16 cellular contexts compared by ENCODE assay signal in the genomic region with DNA sequence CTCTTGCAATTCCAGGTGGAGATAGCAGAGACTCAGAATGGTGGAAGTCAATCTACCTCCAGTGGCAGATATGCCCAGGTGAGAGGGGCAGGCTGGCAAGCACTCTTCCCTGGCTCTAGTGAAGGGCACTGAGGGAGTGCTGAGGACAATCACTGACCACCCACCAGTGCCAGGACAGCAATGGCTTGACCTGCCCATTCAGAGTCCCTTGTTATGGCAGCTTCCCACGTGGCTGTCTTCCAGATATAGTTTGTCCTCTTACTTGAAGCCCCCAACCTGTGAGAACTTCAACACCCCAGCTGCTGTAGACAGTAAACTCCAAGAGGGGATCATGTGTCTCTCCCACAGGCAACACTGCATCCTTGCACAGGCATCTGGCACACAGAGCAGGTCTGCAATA.
DNase-seq lines count a peak whose midpoint lies in the region; ATAC-seq and TF ChIP-seq lines count a peak whose summit lies in the region.
"Had no signal": no experiment of that assay in that cellular context is flagged by ENCODE, and none has a peak within 500 bp of the region (broad histone marks: within the 10 kb centered on the region; RNA-seq: fewer than 3 reads in every experiment).

No MANE protein-coding gene starts in this region.

- intact Hi-C loops in right cardiac atrium (cut with DNase I) = loop anchor here in 1 of 4 donors (10.0 kb wide), 1 partner anchor 101 kb away; the partner anchor contains the start of gene LHFPL2
- intact Hi-C loops in testis (cut with DNase I; ENCODE audit: low total_unique reads) = loop anchor here (10.0 kb wide), 1 partner anchor 91 kb away; no protein-coding TSS in a partner anchor

- H3K27me3 Mint-ChIP-seq in nephron (ENCODE audit: low read depth) (no peaks in the 10 kb centered on the region), T-cell (peaks cover 0 to 3% of the 10 kb centered on the region in 2 donors)

- H3K9me3 Mint-ChIP-seq in nephron (no peaks in the 10 kb centered on the region), T-cell (no peaks in the 10 kb centered on the region)
- H3K9me3 Mint-ChIP-seq: HFFc6 had no signal

- H3K27ac ChIP-seq in right atrium auricular region (peak overlapping the region; percentile 5 to 71), right cardiac atrium (ENCODE audit: low read length) (no peak overlapping the region), brain microvascular endothelial cell (peak overlapping the region; percentile 94), testis (no peak overlapping the region)
- H3K27ac ChIP-seq: C4-2B had no signal

- POLR2A ChIA-PET in T-cell (lab: Charles Lee) = no interaction called here

- TF ChIP-seq POLR2A in testis (IDR thresholded peaks at IDR 0.05) = no peak

- peak overlapping the region in 1 of 3 experiments; percentile 40 for H3K4me3 Mint-ChIP-seq in nephron
- no peak overlapping the region for H3K4me3 Mint-ChIP-seq in T-cell

- in situ Hi-C loops in brain microvascular endothelial cell (cut with HindIII; ENCODE audit: low pct_ligation_motif_present, low sequenced_read_pairs) = loop anchor here (25.0 kb wide), 1 partner anchor 93 kb away; the partner anchor contains the start of gene LHFPL2

- H3K4me3 ChIP-seq in right atrium auricular region (no peak overlapping the region), right cardiac atrium (ENCODE audit: low read length) (no peak overlapping the region), brain microvascular endothelial cell (ENCODE audit: low read depth, low read length) (no peak overlapping the region), testis (no peak overlapping the region)

- H3K4me1 Mint-ChIP-seq in nephron (peaks cover 84% of the 10 kb centered on the region), T-cell (no peaks in the 10 kb centered on the region)

- no peak for TF ChIP-seq CTCF in right atrium auricular region (IDR thresholded peaks at IDR 0.05)
- no peak for TF ChIP-seq CTCF in brain microvascular endothelial cell (IDR thresholded peaks at IDR 0.05; ENCODE audit: low read depth, low read length, missing control alignments)
- no peak for TF ChIP-seq CTCF in nephron (IDR thresholded peaks at IDR 0.05; ENCODE audit: unreplicated experiment in 3 of 3)
- TF ChIP-seq CTCF in testis (IDR thresholded peaks at IDR 0.05) = no peak

- H3K4me1 ChIP-seq in right atrium auricular region (peaks cover 0 to 52% of the 10 kb centered on the region in 2 donors), right cardiac atrium (ENCODE audit: control insufficient read depth, insufficient read depth, low read length) (peaks cover 21% of the 10 kb centered on the region), testis (peaks cover 26% of the 10 kb centered on the region)

- DNase-seq in right atrium auricular region (ENCODE audit: low spot score) (peak; percentile 53), right cardiac atrium (no peak), brain microvascular endothelial cell (no peak), testis (no peak), SW480 (ENCODE audit: low spot score) (no peak), T-cell (no peak)
- DNase-seq: DMS 273 treated with DMSO at 0.1 percent for 48 hours, GDM1, KG1, NCI-H1436 treated with DMSO at 0.1 percent for 48 hours, NCI-H2081, NCI-H2227 treated with DMSO at 0.1 percent for 48 hours, SHP77 had no signal

- H3K27me3 ChIP-seq in right atrium auricular region = no peaks in the 10 kb centered on the region
- no peaks in the 10 kb centered on the region for H3K27me3 ChIP-seq in right cardiac atrium (ENCODE audit: control insufficient read depth, insufficient read depth)
- no peaks in the 10 kb centered on the region for H3K27me3 ChIP-seq in brain microvascular endothelial cell (replicated peaks)
- no peaks in the 10 kb centered on the region for H3K27me3 ChIP-seq in testis

- no peaks in the 10 kb centered on the region for H3K9me3 ChIP-seq in right atrium auricular region
- H3K9me3 ChIP-seq in right cardiac atrium (ENCODE audit: control insufficient read depth, low read length) = no peaks in the 10 kb centered on the region
- H3K9me3 ChIP-seq in testis = no peaks in the 10 kb centered on the region

- CTCF ChIA-PET in T-cell (lab: Charles Lee) = no interaction called here

- H3K36me3 ChIP-seq in right atrium auricular region = no peaks in the 10 kb centered on the region
- no peaks in the 10 kb centered on the region for H3K36me3 ChIP-seq in brain microvascular endothelial cell (replicated peaks)
- no peaks in the 10 kb centered on the region for H3K36me3 ChIP-seq in testis (ENCODE audit: low read depth, missing control alignments)

- H3K36me3 Mint-ChIP-seq in nephron (ENCODE audit: low read depth) (peaks cover 11% of the 10 kb centered on the region), T-cell (no peaks in the 10 kb centered on the region)

- no peak for ATAC-seq in right cardiac atrium
- ATAC-seq in T-cell (replicated peaks in 1 of 4) = no peak

- peak overlapping the region; percentile 90 to 97 (median 94) for H3K27ac Mint-ChIP-seq in nephron
- H3K27ac Mint-ChIP-seq in T-cell = no peak overlapping the region

- 43% methylated on average over 1 of the region's 1 CpG for WGBS in right cardiac atrium
- 40 to 80% methylated on average over 1 of the region's 1 CpG for WGBS in testis, 2 donors

Comparison
In these comparisons a context has a peak if more than half of its experiments do, and no peak if none do; other contexts are left out.
1. H3K27ac ChIP-seq: peak in right atrium auricular region (2 of 2) and brain microvascular endothelial cell (single experiment); none in right cardiac atrium (single experiment) and testis (0 of 2).
2. H3K27ac Mint-ChIP-seq: peak in nephron (3 of 3); none in T-cell (0 of 2).